ENCODE assay signal across 7 cellular contexts in the genomic region with DNA sequence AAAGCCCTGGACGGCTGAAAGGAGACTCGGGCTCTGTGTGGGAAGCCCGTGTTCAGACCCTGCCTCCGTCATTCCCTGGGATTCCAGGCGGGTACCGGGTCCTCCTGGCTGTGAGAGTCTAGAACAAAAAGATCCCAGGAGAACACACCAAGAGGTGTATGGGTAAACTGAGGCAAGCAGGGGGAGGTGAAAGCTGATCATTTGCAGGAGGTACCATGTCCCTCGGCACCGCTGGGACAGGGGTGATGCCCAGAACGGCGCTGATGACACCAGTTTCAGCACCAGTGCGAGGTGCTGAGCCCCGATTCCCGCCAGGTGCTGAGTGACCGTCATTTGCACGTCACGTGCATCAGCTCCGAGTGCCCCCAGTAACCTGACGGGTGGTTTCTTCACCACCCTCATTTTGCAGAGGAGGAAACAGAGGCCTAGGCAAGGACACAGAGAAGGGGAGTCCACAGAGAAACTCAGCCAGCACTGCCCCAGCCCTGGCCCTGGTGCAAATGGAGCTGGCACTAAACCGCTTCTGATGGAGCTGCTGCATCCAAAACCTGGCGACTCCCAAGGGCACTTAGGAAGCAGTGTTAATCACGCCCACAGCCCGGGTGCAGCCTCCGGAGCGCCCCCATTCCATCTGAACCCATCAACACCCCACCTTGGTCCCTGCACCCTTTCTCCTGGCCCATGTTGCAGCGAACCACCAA. TPM values are rescaled to one million over a fixed set of nuclear protein-coding genes. Genes with fewer than 3 reads are reported as not detected.
A peak's percentile ranks its signal among the peaks of the same experiment; 100 is the strongest.
DNase-seq lines count a peak whose midpoint lies in the region; ATAC-seq, FAIRE-seq and TF ChIP-seq lines count a peak whose summit lies in the region.

No MANE protein-coding gene starts in this region.

- intact Hi-C loops in Panc1 (cut with micrococcal nuclease; ENCODE audit: unreplicated experiment) (no loop called here), heart right ventricle (cut with DNase I) (loop anchor here in 9 of 10 donors (1.0 to 10.0 kb wide), 10 partner anchors 148 to 384 kb away; a partner anchor contains a TSS)

- TF ChIP-seq CTCF in Panc1 (IDR thresholded peaks at IDR 0.05) (peak; percentile 75), heart right ventricle (IDR thresholded peaks at IDR 0.05) (peak in 6 of 9 donors; percentile 2 to 59 (median 22))

- H3K4me3 ChIP-seq in Panc1 (ENCODE audit: low read depth in 2 of 2, low read length in 2 of 2) (no peak overlapping the region), heart right ventricle (peak overlapping the region in 1 of 10 donors; percentile 37), stomach smooth muscle (ENCODE audit: low read length in 2 of 2) (peak overlapping the region; percentile 10 to 69)

- peaks cover 11% of the 10 kb centered on the region for H3K4me1 ChIP-seq in Panc1 (ENCODE audit: control insufficient read depth, insufficient read depth, low read length)
- H3K4me1 ChIP-seq in heart right ventricle = peaks cover 8 to 60% (median 34%) of the 10 kb centered on the region in 9 donors
- peaks cover 32% of the 10 kb centered on the region for H3K4me1 ChIP-seq in stomach smooth muscle (ENCODE audit: control insufficient read depth, insufficient read depth, low read length)

- POLR2A ChIA-PET in Panc1 (lab: Charles Lee) = interaction anchor here (0.6 kb wide), 1 partner anchor 155 kb away, joined by 3 read pairs; no protein-coding TSS in a partner anchor

- CTCF ChIA-PET in Panc1 (lab: Charles Lee) = interaction anchor here (0.6 to 1.2 kb wide), 4 partner anchors 8 to 238 kb away, joined by 3 to 12 read pairs (median 4); no protein-coding TSS in a partner anchor

- H3K9me3 ChIP-seq in Panc1 (ENCODE audit: control insufficient read depth, insufficient read depth, low read depth, low read length) = no peaks in the 10 kb centered on the region
- H3K9me3 ChIP-seq in heart right ventricle = no peaks in the 10 kb centered on the region
- H3K9me3 ChIP-seq in stomach smooth muscle (ENCODE audit: control insufficient read depth in 2 of 2, low read length in 2 of 2) = no peaks in the 10 kb centered on the region

- H3K27ac ChIP-seq in Panc1 (ENCODE audit: low read length) (no peak overlapping the region), heart right ventricle (peak overlapping the region in 8 of 10 donors; percentile 7 to 83 (median 79)), stomach smooth muscle (ENCODE audit: low read length) (peak overlapping the region; percentile 86)

- in situ Hi-C loops in Panc1 (cut with HindIII; ENCODE audit: low pct_unique_long_range_greater_than_20kb, low sequenced_read_pairs) = no loop called here

- FAIRE-seq in GM12892 (lab: Jason Lieb, UNC) = peak; percentile 67

- WGBS in heart right ventricle, 2 donors = 62 to 68% methylated on average over 25 of the region's 25 CpGs

- no peak for TF ChIP-seq POLR2A in GM12892 (IDR thresholded peaks at IDR 0.05; ENCODE audit: low read depth, low read length)

- H3K36me3 ChIP-seq in Panc1 (ENCODE audit: control insufficient read depth, insufficient read depth, low read length) (no peaks in the 10 kb centered on the region), heart right ventricle (peaks cover 0 to 6% (median 0%) of the 10 kb centered on the region in 9 donors), stomach smooth muscle (ENCODE audit: control insufficient read depth in 2 of 2, insufficient read depth in 2 of 2, low read length in 2 of 2) (peaks cover 0 to 2% of the 10 kb centered on the region in 2 donors)

- no peaks in the 10 kb centered on the region for H3K27me3 ChIP-seq in Panc1 (ENCODE audit: control insufficient read depth, insufficient read depth, low read length)
- H3K27me3 ChIP-seq in heart right ventricle = no peaks in the 10 kb centered on the region
- no peaks in the 10 kb centered on the region for H3K27me3 ChIP-seq in stomach smooth muscle (ENCODE audit: control insufficient read depth in 1 of 2, insufficient read depth in 2 of 2, low read length in 2 of 2)

- no TSS peak for BruUV-seq in Panc1 (replicated peaks; lab: Mats Ljungman, UMichigan)

- no peak for DNase-seq in GM12892 (ENCODE audit: insufficient read length)
- DNase-seq in Panc1 (ENCODE audit: low read depth, low spot score) = no peak
- peak in 1 of 2 donors; percentile 33 for DNase-seq in heart right ventricle
- no peak for DNase-seq in DMS114 treated with DMSO at 0.1 percent for 48 hours (lab: John Stamatoyannopoulos, UW; ENCODE audit: unreplicated experiment)
- DNase-seq in T1000 (lab: John Stamatoyannopoulos, UW) = no peak

- ATAC-seq in Panc1 = no peak
- peak in 1 of 8 donors; percentile 0 for ATAC-seq in heart right ventricle
- ATAC-seq in GM21381 (IDR thresholded peaks at IDR 0.05; ENCODE audit: unreplicated experiment) = no peak

- peak overlapping the region; percentile 28 to 68 for H3K9ac ChIP-seq in stomach smooth muscle (ENCODE audit: low read length in 2 of 2)

RNA-seq across cellular contexts. Expression of a gene that starts 16.8 kb away (rescaled TPM):
- 4.2 TPM for polyA plus RNA-seq in GM12892 (2012; ENCODE audit: missing spikeins)
- 16.8 TPM for total RNA-seq in Panc1 (2021; ENCODE audit: unreplicated experiment)
- 40.6 TPM for polyA plus RNA-seq in Panc1 (2012; ENCODE audit: insufficient read length)
- 100 to 1,000 TPM in 8 of 10 donors, 10 to 100 TPM in 2; 86.2 to 134 (median 115) TPM for total RNA-seq in heart right ventricle
- 100 to 1,000 TPM in 1 of 2 donors, 10 to 100 TPM in 1; 77.6 to 497 TPM for polyA plus RNA-seq in heart right ventricle

RNA-seq across cellular contexts. Expression of a gene that starts 36.9 kb away (rescaled TPM):
- polyA plus RNA-seq in GM12892 (2012; ENCODE audit: missing spikeins) = 120 TPM
- total RNA-seq in Panc1 (2021; ENCODE audit: unreplicated experiment) (344 TPM), heart right ventricle (100 to 1,000 TPM in 1 of 10 donors, 10 to 100 TPM in 9; 67.4 to 105 (median 87.9) TPM)
- polyA plus RNA-seq in Panc1 (2012; ENCODE audit: insufficient read length) = 434 TPM
- polyA plus RNA-seq in heart right ventricle = 100 to 1,000 TPM in 1 of 2 donors, 10 to 100 TPM in 1; 55.3 to 144 TPM

RNA-seq across cellular contexts. Expression of a gene that starts 57.5 kb away (rescaled TPM):
- 80.6 TPM for polyA plus RNA-seq in GM12892 (2012; ENCODE audit: missing spikeins)
- total RNA-seq in Panc1 (2021; ENCODE audit: unreplicated experiment) (2.9 TPM), heart right ventricle (10 to 100 TPM in 1 of 10 donors, 1 to 10 TPM in 9; 2.3 to 30.8 (median 5.4) TPM)
- polyA plus RNA-seq in Panc1 (2012; ENCODE audit: insufficient read length) = 2.1 TPM
- 1 to 10 TPM; 7.5 to 9.2 TPM for polyA plus RNA-seq in heart right ventricle

Comparison
In these comparisons a context has a peak if more than half of its experiments do, and no peak if none do; other contexts are left out.
1. H3K4me3 ChIP-seq: peak in stomach smooth muscle (2 of 2); none in Panc1 (0 of 2).